In the genomic region with DNA sequence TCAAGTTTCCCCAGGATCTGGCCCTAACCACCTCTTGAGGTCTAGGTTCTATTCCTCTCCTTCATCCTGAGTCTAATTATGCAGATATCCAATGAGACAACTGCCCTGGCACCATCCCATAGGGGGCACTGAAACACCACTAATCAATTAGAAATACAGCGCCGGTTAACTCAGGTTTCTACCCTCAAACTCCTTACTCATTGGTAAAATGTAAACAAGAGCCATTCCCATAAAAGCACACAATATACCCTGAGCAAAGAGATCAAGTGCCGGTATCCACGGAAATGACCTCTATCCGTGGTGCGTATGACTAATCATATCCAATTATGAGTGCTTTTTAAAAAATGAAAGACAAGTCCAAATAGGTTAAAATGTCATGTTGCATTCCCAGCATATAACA, we compare ENCODE assay signal across 8 cellular contexts.
A peak's percentile ranks its signal among the peaks of the same experiment; 100 is the strongest.
DNase-seq lines count a peak whose midpoint lies in the region; ATAC-seq and TF ChIP-seq lines count a peak whose summit lies in the region.

No MANE protein-coding gene starts in this region.

- no peak overlapping the region for H3K4me3 ChIP-seq in fibroblast of the aortic adventitia (ENCODE audit: low read depth, low read length)
- no peak overlapping the region for H3K4me3 ChIP-seq in transverse colon

- peak; percentile 58 for DNase-seq in GM03348 (ENCODE audit: low spot score)
- DNase-seq in HS-27A (ENCODE audit: low read depth): peak; percentile 62
- peak; percentile 4 for DNase-seq in RKO (ENCODE audit: low spot score)
- peak; percentile 70 for DNase-seq in fibroblast of the aortic adventitia (ENCODE audit: low read depth)
- DNase-seq in nucleus accumbens (lab: John Stamatoyannopoulos, UW): peak in 40 of 56 donors; percentile 3 to 72 (median 29)
- DNase-seq in transverse colon: peak; percentile 78

- H3K27me3 Mint-ChIP-seq in activated T-helper 17 cell treated with anti-CD3 and anti-CD28 coated beads, Interleukin-2, amount 50 U/mL, for 72 hours: peaks cover 19% of the 10 kb centered on the region

- no peaks in the 10 kb centered on the region for H3K9me3 ChIP-seq in transverse colon

- H3K36me3 ChIP-seq in transverse colon: no peaks in the 10 kb centered on the region

- no peaks in the 10 kb centered on the region for H3K36me3 Mint-ChIP-seq in activated T-helper 17 cell treated with anti-CD3 and anti-CD28 coated beads, Interleukin-2, amount 50 U/mL, for 72 hours (ENCODE audit: low read depth)

- peak; percentile 53 for TF ChIP-seq CTCF in fibroblast of the aortic adventitia (IDR thresholded peaks at IDR 0.05; ENCODE audit: insufficient read depth, low read length)
- peak; percentile 46 to 83 (median 65) for TF ChIP-seq CTCF in transverse colon (IDR thresholded peaks at IDR 0.05)

- peak overlapping the region in 3 of 4 donors; percentile 16 to 53 (median 39) for H3K27ac ChIP-seq in transverse colon

- no peaks in the 10 kb centered on the region for H3K4me1 Mint-ChIP-seq in activated T-helper 17 cell treated with anti-CD3 and anti-CD28 coated beads, Interleukin-2, amount 50 U/mL, for 72 hours

- peak; percentile 84 for ATAC-seq in activated T-helper 17 cell treated with anti-CD3 and anti-CD28 coated beads, Interleukin-2, amount 50 U/mL, for 72 hours (replicated peaks)
- ATAC-seq in HG03280 (IDR thresholded peaks at IDR 0.05; ENCODE audit: unreplicated experiment): no peak

- WGBS in transverse colon (ENCODE audit: low coverage in 1 of 2), 2 donors: 14 to 30% methylated on average over 6 of the region's 6 CpGs

- no peak for TF ChIP-seq EP300 in transverse colon (IDR thresholded peaks at IDR 0.05; ENCODE audit: low read depth)

- no peak overlapping the region for H3K4me3 Mint-ChIP-seq in activated T-helper 17 cell treated with anti-CD3 and anti-CD28 coated beads, Interleukin-2, amount 50 U/mL, for 72 hours

- no peak overlapping the region for H3K27ac Mint-ChIP-seq in activated T-helper 17 cell treated with anti-CD3 and anti-CD28 coated beads, Interleukin-2, amount 50 U/mL, for 72 hours

- in situ Hi-C loops in transverse colon (cut with MboI; ENCODE audit: low pct_ligation_motif_present in 1 of 4, low pct_unique_long_range_greater_than_20kb in 1 of 4, low sequenced_read_pairs in 3 of 4): loop anchor here (5.0 to 25.0 kb wide), 3 partner anchors 242 to 250 kb away; no protein-coding TSS in a partner anchor

- H3K9me3 Mint-ChIP-seq in activated T-helper 17 cell treated with anti-CD3 and anti-CD28 coated beads, Interleukin-2, amount 50 U/mL, for 72 hours: no peaks in the 10 kb centered on the region

- intact Hi-C loops in transverse colon (cut with DNase I; ENCODE audit: low total_unique reads): no loop called here

- peaks cover 0 to 27% (median 8%) of the 10 kb centered on the region in 4 donors for H3K4me1 ChIP-seq in transverse colon

- no peaks in the 10 kb centered on the region for H3K27me3 ChIP-seq in transverse colon

- TF ChIP-seq POLR2A in transverse colon (IDR thresholded peaks at IDR 0.05): no peak

Comparison
In these comparisons a context has a peak if more than half of its experiments do, and no peak if none do; other contexts are left out.
1. DNase-seq: peak in every context shown above with its lines; median percentile 78 in transverse colon; 70 in fibroblast of the aortic adventitia; 62 in HS-27A; 58 in GM03348; 29 in nucleus accumbens; 4 in RKO.